8 cellular contexts compared by ENCODE assay signal in the genomic region with DNA sequence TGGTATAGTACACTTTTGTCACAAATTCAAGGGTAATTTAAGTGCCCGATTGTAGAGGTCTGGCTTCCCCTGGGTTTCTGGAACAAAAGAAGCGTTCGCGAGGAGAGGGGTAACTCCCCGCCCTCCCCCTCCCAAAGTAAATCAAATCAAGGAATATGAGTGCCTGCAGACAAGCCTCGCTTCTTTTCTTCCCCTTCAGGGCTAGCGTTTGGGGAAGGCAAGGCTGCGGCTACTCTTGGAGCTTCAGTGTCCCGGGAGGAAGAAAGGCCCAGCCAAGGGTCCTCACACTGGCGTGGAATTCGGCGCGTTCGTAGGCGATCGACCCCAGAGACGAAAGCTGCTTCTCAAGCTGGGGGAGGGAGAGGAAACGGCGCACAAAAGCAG. TPM values are rescaled to one million over a fixed set of nuclear protein-coding genes. Genes with fewer than 3 reads are reported as not detected.
DNase-seq lines count a peak whose midpoint lies in the region; ATAC-seq and TF ChIP-seq lines count a peak whose summit lies in the region.

No MANE protein-coding gene starts in this region.

- H3K18ac ChIP-seq in neuronal stem cell (ENCODE audit: low read length): peak overlapping the region; percentile 77

- H3K4me3 Mint-ChIP-seq in CD8-positive, alpha-beta T cell: peak overlapping the region; percentile 94

- peaks cover 62% of the 10 kb centered on the region for H3K79me2 ChIP-seq in PC-9 (ENCODE audit: low read depth)

- H3K4me3 ChIP-seq in CD8-positive, alpha-beta T cell (ENCODE audit: low read depth, low read length): peak overlapping the region; percentile 68
- H3K4me3 ChIP-seq in PC-9: peak overlapping the region; percentile 90
- peak overlapping the region; percentile 91 for H3K4me3 ChIP-seq in epithelial cell of proximal tubule (ENCODE audit: low read depth, low read length)
- H3K4me3 ChIP-seq in neuronal stem cell (ENCODE audit: low read length in 2 of 2): peak overlapping the region; percentile 99

- peak overlapping the region; percentile 93 for H2AK5ac ChIP-seq in neuronal stem cell (ENCODE audit: low read depth, low read length)

- no peak for DNase-seq in CD8-positive, alpha-beta T cell
- no peak for DNase-seq in PC-9
- DNase-seq in epithelial cell of proximal tubule (ENCODE audit: low read depth): no peak
- DNase-seq in neuronal stem cell (ENCODE audit: low spot score): no peak
- DNase-seq in COLO668 (lab: John Stamatoyannopoulos, UW; ENCODE audit: unreplicated experiment): no peak

- H3K27me3 ChIP-seq in CD8-positive, alpha-beta T cell (ENCODE audit: insufficient read depth, low read length): no peaks in the 10 kb centered on the region
- H3K27me3 ChIP-seq in PC-9 (ENCODE audit: insufficient read depth, low read depth): no peaks in the 10 kb centered on the region
- H3K27me3 ChIP-seq in neuronal stem cell (ENCODE audit: control insufficient read depth in 3 of 3, insufficient read depth in 3 of 3, low read depth in 1 of 3, low read length in 3 of 3): no peaks in the 10 kb centered on the region

- H3K36me3 Mint-ChIP-seq in CD8-positive, alpha-beta T cell: peaks cover 10% of the 10 kb centered on the region

- H3K9me2 ChIP-seq in PC-9 (ENCODE audit: insufficient read depth): no peaks in the 10 kb centered on the region

- no peak overlapping the region for H4K91ac ChIP-seq in neuronal stem cell (ENCODE audit: low read depth, low read length, poor library complexity)

- H4K8ac ChIP-seq in neuronal stem cell (ENCODE audit: low read depth, low read length): no peak overlapping the region

- peak overlapping the region; percentile 23 for H2BK15ac ChIP-seq in neuronal stem cell (ENCODE audit: low read length)

- no peaks in the 10 kb centered on the region for H3K9me3 ChIP-seq in CD8-positive, alpha-beta T cell (ENCODE audit: low read length)
- H3K9me3 ChIP-seq in PC-9 (ENCODE audit: insufficient read depth, low read depth) (no peaks in the 10 kb centered on the region), neuronal stem cell (replicated peaks in 1 of 2; ENCODE audit: control insufficient read depth in 2 of 2, insufficient read depth in 1 of 2, low read depth in 1 of 2, low read length in 2 of 2) (peaks cover 0 to 10% of the 10 kb centered on the region in 2 donors)

- no peak overlapping the region for H2BK12ac ChIP-seq in neuronal stem cell (ENCODE audit: low read length)

- intact Hi-C loops in CD8-positive, alpha-beta T cell (cut with DNase I, micrococcal nuclease): loop anchor here (1.0 to 10.0 kb wide), 4 partner anchors 12 to 1690 kb away; a partner anchor contains a TSS
- intact Hi-C loops in PC-9 (cut with micrococcal nuclease; ENCODE audit: unreplicated experiment): loop anchor here (1.0 kb wide), 2 partner anchors 24 to 91 kb away; no protein-coding TSS in a partner anchor

- no peaks in the 10 kb centered on the region for H3K9me3 Mint-ChIP-seq in CD8-positive, alpha-beta T cell

- H3K27me3 Mint-ChIP-seq in CD8-positive, alpha-beta T cell (ENCODE audit: low read depth): no peaks in the 10 kb centered on the region

- peaks cover 48% of the 10 kb centered on the region for H3K4me1 Mint-ChIP-seq in CD8-positive, alpha-beta T cell (ENCODE audit: low read depth)

- peak overlapping the region; percentile 99 for H3K23ac ChIP-seq in neuronal stem cell (ENCODE audit: low read depth, low read length, poor library complexity)

- no CpG with 5 or more reads among the region's 19 CpGs for WGBS in neuronal stem cell (ENCODE audit: extremely low coverage in 2 of 2, insufficient read length in 2 of 2, insufficient replicate concordance in 1 of 2), 2 donors

- peak overlapping the region; percentile 77 for H3K27ac ChIP-seq in CD8-positive, alpha-beta T cell (ENCODE audit: low read depth, low read length)
- H3K27ac ChIP-seq in PC-9: peak overlapping the region; percentile 74
- H3K27ac ChIP-seq in neuronal stem cell (replicated peaks; ENCODE audit: low read length): peak overlapping the region; percentile 100

- H3K27ac Mint-ChIP-seq in CD8-positive, alpha-beta T cell: peak overlapping the region; percentile 99

- peak overlapping the region; percentile 85 for H3K4me2 ChIP-seq in PC-9
- peak overlapping the region; percentile 64 for H3K4me2 ChIP-seq in neuronal stem cell (ENCODE audit: insufficient read depth, low read length, poor library complexity, severe bottlenecking)

- no peak overlapping the region for H3K4ac ChIP-seq in neuronal stem cell (ENCODE audit: low read length)

- no peak overlapping the region for H2BK120ac ChIP-seq in neuronal stem cell (ENCODE audit: low read depth, low read length)

- POLR2A ChIA-PET in CD8-positive, alpha-beta T cell (lab: Charles Lee): interaction anchor here (1.3 to 4.5 kb wide), 5 partner anchors 10 to 78 kb away, joined by 3 to 68 read pairs (median 17); a partner anchor contains a TSS
- POLR2A ChIA-PET in PC-9 (lab: Charles Lee; ENCODE audit: unreplicated experiment): interaction anchor here (0.6 kb wide), 1 partner anchor 707 kb away, joined by 3 read pairs; no protein-coding TSS in a partner anchor

- H3K9ac ChIP-seq in neuronal stem cell (ENCODE audit: low read depth, low read length, poor library complexity): peak overlapping the region; percentile 92

- no peak for ATAC-seq in CD8-positive, alpha-beta T cell
- ATAC-seq in HG03457 (IDR thresholded peaks at IDR 0.05; ENCODE audit: unreplicated experiment) (no peak), GM21515 (IDR thresholded peaks at IDR 0.05; ENCODE audit: unreplicated experiment) (no peak), GM21619 (IDR thresholded peaks at IDR 0.05; ENCODE audit: unreplicated experiment) (no peak)

- H3K79me1 ChIP-seq in neuronal stem cell (ENCODE audit: low read depth, low read length): no peaks in the 10 kb centered on the region

- H2BK5ac ChIP-seq in neuronal stem cell (ENCODE audit: low read length): peak overlapping the region; percentile 99

- peak overlapping the region; percentile 28 for H3K14ac ChIP-seq in neuronal stem cell (ENCODE audit: low read length)

- peaks cover 42% of the 10 kb centered on the region for H3K4me1 ChIP-seq in CD8-positive, alpha-beta T cell (ENCODE audit: insufficient read depth, low read length)
- H3K4me1 ChIP-seq in PC-9 (replicated peaks; ENCODE audit: insufficient read depth) (peaks cover 24% of the 10 kb centered on the region), neuronal stem cell (ENCODE audit: control insufficient read depth in 2 of 2, insufficient read depth in 1 of 2, low read depth in 1 of 2, low read length in 2 of 2) (peaks cover 6 to 7% of the 10 kb centered on the region in 2 donors)

- TSS peak; percentile 81 for BruUV-seq in PC-9 (replicated peaks; lab: Mats Ljungman, UMichigan)

- peaks cover 4% of the 10 kb centered on the region; the same call in 1 of the 2 replicates for H4K20me1 ChIP-seq in PC-9 (ENCODE audit: insufficient read depth)

- H2AFZ ChIP-seq in PC-9: peak overlapping the region; percentile 90
- H2AFZ ChIP-seq in neuronal stem cell (ENCODE audit: low read length): peak overlapping the region; percentile 94

- no peaks in the 10 kb centered on the region for H3K36me3 ChIP-seq in CD8-positive, alpha-beta T cell (ENCODE audit: insufficient read depth, low read length)
- H3K36me3 ChIP-seq in PC-9 (ENCODE audit: low read depth) (peaks cover 8% of the 10 kb centered on the region; the same call in 1 of the 2 replicates), neuronal stem cell (replicated peaks in 1 of 2; ENCODE audit: control insufficient read depth in 2 of 2, insufficient read depth in 2 of 2, low read length in 2 of 2) (peaks cover 0 to 41% of the 10 kb centered on the region in 2 donors)

- H3F3A ChIP-seq in PC-9 (ENCODE audit: insufficient read depth, low read depth): peaks cover 5% of the 10 kb centered on the region; the same call in 1 of the 2 replicates

- no peak for TF ChIP-seq CTCF in CD8-positive, alpha-beta T cell (IDR thresholded peaks at IDR 0.05)
- no peak for TF ChIP-seq CTCF in PC-9 (conservative IDR thresholded peaks at IDR 0.05)
- no peak for TF ChIP-seq CTCF in epithelial cell of proximal tubule (conservative IDR thresholded peaks at IDR 0.05; ENCODE audit: low read depth, low read length)

- CTCF ChIA-PET in CD8-positive, alpha-beta T cell (lab: Charles Lee): interaction anchor here (2.1 to 6.3 kb wide), 4 partner anchors 9 to 23 kb away, joined by 10 to 120 read pairs (median 12); no protein-coding TSS in a partner anchor
- CTCF ChIA-PET in PC-9 (lab: Charles Lee): interaction anchor here (0.6 to 1.4 kb wide), 5 partner anchors 89 to 113 kb away, joined by 3 to 4 read pairs (median 3); no protein-coding TSS in a partner anchor

RNA-seq across cellular contexts. Expression of a gene that starts 0.4 kb away (rescaled TPM):
- 10 to 100 TPM; 78.2 to 82.3 TPM for total RNA-seq in CD8-positive, alpha-beta T cell
- total RNA-seq in PC-9 (2021) (143 and 171 TPM in 2 replicates), epithelial cell of proximal tubule (171 and 232 TPM in 2 replicates)
- 151 TPM for polyA plus RNA-seq in neuronal stem cell (2013, experiment 1 of 2)
- 158 TPM for polyA plus RNA-seq in neuronal stem cell (2013, experiment 2 of 2)
